ENCODE assay signal across 8 cellular contexts in genomic region chr2:157751462-157752058, GRCh38.
A peak's percentile ranks its signal among the peaks of the same experiment; 100 is the strongest.
DNase-seq lines count a peak whose midpoint lies in the region; ATAC-seq and TF ChIP-seq lines count a peak whose summit lies in the region.
"Had no signal": no experiment of that assay in that cellular context is flagged by ENCODE, and none has a peak within 500 bp of the region (broad histone marks: within the 10 kb centered on the region; RNA-seq: fewer than 3 reads in every experiment).

No MANE protein-coding gene starts in this region.

- ATAC-seq in GM19023 (IDR thresholded peaks at IDR 0.05; ENCODE audit: unreplicated experiment) (peak; percentile 72), HG03039 (IDR thresholded peaks at IDR 0.05; ENCODE audit: unreplicated experiment) (peak; percentile 56)

- no peaks in the 10 kb centered on the region for H3K27me3 ChIP-seq in adrenal gland
- H3K27me3 ChIP-seq: Peyer's patch had no signal

- H3K36me3 ChIP-seq in adrenal gland (replicated peaks in 1 of 2), result no peaks in the 10 kb centered on the region

- H3K27ac ChIP-seq in adrenal gland, result no peak overlapping the region
- H3K27ac ChIP-seq: Peyer's patch had no signal

- 83 to 96% (median 91%) methylated on average over 5 to 6 of the region's 6 CpGs for WGBS in adrenal gland, 4 donors

- DNase-seq in T follicular helper cell (ENCODE audit: low read depth), result peak; percentile 8
- DNase-seq in fibroblast of peridontal ligament (ENCODE audit: extremely low read depth), result peak; percentile 16
- DNase-seq in adrenal gland, result no peak
- no peak for DNase-seq in HPDE6-E6E7 (ENCODE audit: extremely low spot score)
- DNase-seq in GM19238 (ENCODE audit: insufficient read length, low spot score), result no peak

- intact Hi-C loops in adrenal gland (cut with DNase I), result no loop called here

- no peak overlapping the region for H3K4me3 ChIP-seq in adrenal gland
- H3K4me3 ChIP-seq: Peyer's patch had no signal

- TF ChIP-seq POLR2A in adrenal gland (IDR thresholded peaks at IDR 0.05), result no peak

- H3K9me3 ChIP-seq in adrenal gland (replicated peaks in 1 of 3), result no peaks in the 10 kb centered on the region
- H3K9me3 ChIP-seq: Peyer's patch had no signal

- no peak for TF ChIP-seq CTCF in adrenal gland (IDR thresholded peaks at IDR 0.05)

- H3K4me1 ChIP-seq in adrenal gland (replicated peaks in 1 of 2), result no peaks in the 10 kb centered on the region
- H3K4me1 ChIP-seq: Peyer's patch had no signal

Comparison
In these comparisons a context has a peak if more than half of its experiments do, and no peak if none do; other contexts are left out.
1. DNase-seq: peak in T follicular helper cell (single experiment) and fibroblast of peridontal ligament (single experiment); none in adrenal gland (0 of 7), HPDE6-E6E7 (single experiment) and GM19238 (single experiment).